ENCODE assay signal across 39 cellular contexts in genomic region chr19:4497770-4498389, GRCh38. TPM values are rescaled to one million over a fixed set of nuclear protein-coding genes. Genes with fewer than 3 reads are reported as not detected.
"Had no signal": no experiment of that assay in that cellular context is flagged by ENCODE, and none has a peak within 500 bp of the region (broad histone marks: within the 10 kb centered on the region; RNA-seq: fewer than 3 reads in every experiment).

No MANE protein-coding gene starts in this region.

- H3K4me3 Mint-ChIP-seq: activated B cell treated with CpG ODN at 0.5 μM for 24 hours; activated CD4-positive, alpha-beta memory T cell treated with anti-CD3 and anti-CD28 coated beads for 36 hours; activated CD4-positive, alpha-beta T cell treated with anti-CD3 and anti-CD28 coated beads, Interleukin-2, amount 10 ng/mL, durations not matched to agents 24 days and 14 days; activated CD8-positive, alpha-beta T cell treated with anti-CD3 and anti-CD28 coated beads for 36 hours; activated naive CD4-positive, alpha-beta T cell treated with anti-CD3 and anti-CD28 coated beads, Interleukin-2, amount 10 ng/mL, durations not matched to agents 7 days and 5 days; activated naive CD4-positive, alpha-beta T cell treated with anti-CD3 and anti-CD28 coated beads, Interleukin-2, amount 50 U/mL, for 24 hours; activated naive CD8-positive, alpha-beta T cell; activated naive CD8-positive, alpha-beta T cell treated with anti-CD3 and anti-CD28 coated beads, Interleukin-2, amount 10 ng/mL, durations not matched to agents 7 days and 5 days; activated naive CD8-positive, alpha-beta T cell treated with anti-CD3 and anti-CD28 coated beads, Interleukin-2, amount 50 U/mL, for 24 hours; activated T-cell treated with anti-CD3 and anti-CD28 coated beads, Interleukin-2, amount 50 U/mL, for 4 hours; activated T-cell treated with anti-CD3 and anti-CD28 coated beads, Interleukin-2, amount 50 U/mL, for 72 hours; activated T-helper 1 cell treated with anti-CD3 and anti-CD28 coated beads, Interleukin-12 subunit alpha, Interleukin-12 subunit beta, Interleukin-2, Interleukin-4 antibody, amounts not matched to agents 30 ng/mL and 10 ng/mL and 1 ng/mL, durations not matched to agents 14 hours and 24 hours and 36 hours; activated T-helper 17 cell treated with anti-CD3 and anti-CD28 coated beads, Interleukin-2, amount 50 U/mL, for 72 hours; brain; central memory CD8-positive, alpha-beta T cell; T-helper 1 cell treated with Interleukin-12 subunit alpha and Interleukin-12 subunit beta and Interleukin-4 antibody, amounts not matched to agents 30 μg/mL and 1 μg/mL, for 36 hours; T-helper 2 cell treated with Interferon-gamma antibody and Interleukin-4, amounts not matched to agents 5 μg/mL and 100 μg/mL, for 36 hours had no signal

- H3K27ac ChIP-seq: ascending aorta, cardiac muscle cell, VCaP had no signal

- H3K27me3 Mint-ChIP-seq: activated B cell treated with CpG ODN at 0.5 μM for 24 hours; activated CD4-positive, alpha-beta memory T cell treated with anti-CD3 and anti-CD28 coated beads for 36 hours; activated CD4-positive, alpha-beta T cell treated with anti-CD3 and anti-CD28 coated beads, Interleukin-2, amount 10 ng/mL, durations not matched to agents 24 days and 14 days; activated CD8-positive, alpha-beta T cell treated with anti-CD3 and anti-CD28 coated beads for 36 hours; activated naive CD4-positive, alpha-beta T cell treated with anti-CD3 and anti-CD28 coated beads, Interleukin-2, amount 10 ng/mL, durations not matched to agents 7 days and 5 days; activated naive CD4-positive, alpha-beta T cell treated with anti-CD3 and anti-CD28 coated beads, Interleukin-2, amount 50 U/mL, for 24 hours; activated naive CD8-positive, alpha-beta T cell; activated naive CD8-positive, alpha-beta T cell treated with anti-CD3 and anti-CD28 coated beads, Interleukin-2, amount 10 ng/mL, durations not matched to agents 7 days and 5 days; activated naive CD8-positive, alpha-beta T cell treated with anti-CD3 and anti-CD28 coated beads, Interleukin-2, amount 50 U/mL, for 24 hours; activated T-helper 17 cell treated with anti-CD3 and anti-CD28 coated beads, Interleukin-2, amount 50 U/mL, for 72 hours; central memory CD8-positive, alpha-beta T cell had no signal

- H3K9me3 ChIP-seq: ascending aorta had no signal

- H3K9me3 Mint-ChIP-seq: activated B cell treated with CpG ODN at 0.5 μM for 24 hours; activated CD4-positive, alpha-beta memory T cell treated with anti-CD3 and anti-CD28 coated beads for 36 hours; activated CD4-positive, alpha-beta T cell treated with anti-CD3 and anti-CD28 coated beads, Interleukin-2, amount 10 ng/mL, durations not matched to agents 24 days and 14 days; activated CD8-positive, alpha-beta T cell treated with anti-CD3 and anti-CD28 coated beads for 36 hours; activated naive CD4-positive, alpha-beta T cell treated with anti-CD3 and anti-CD28 coated beads, Interleukin-2, amount 10 ng/mL, durations not matched to agents 7 days and 5 days; activated naive CD4-positive, alpha-beta T cell treated with anti-CD3 and anti-CD28 coated beads, Interleukin-2, amount 50 U/mL, for 24 hours; activated naive CD8-positive, alpha-beta T cell treated with anti-CD3 and anti-CD28 coated beads, Interleukin-2, amount 10 ng/mL, durations not matched to agents 7 days and 5 days; activated naive CD8-positive, alpha-beta T cell treated with anti-CD3 and anti-CD28 coated beads, Interleukin-2, amount 50 U/mL, for 24 hours; activated T-cell treated with anti-CD3 and anti-CD28 coated beads, Interleukin-2, amount 50 U/mL, for 4 hours; activated T-cell treated with anti-CD3 and anti-CD28 coated beads, Interleukin-2, amount 50 U/mL, for 72 hours; activated T-helper 1 cell treated with anti-CD3 and anti-CD28 coated beads, Interleukin-12 subunit alpha, Interleukin-12 subunit beta, Interleukin-2, Interleukin-4 antibody, amounts not matched to agents 30 ng/mL and 10 ng/mL and 1 ng/mL, durations not matched to agents 14 hours and 24 hours and 36 hours; activated T-helper 17 cell treated with anti-CD3 and anti-CD28 coated beads, Interleukin-2, amount 50 U/mL, for 72 hours; brain; central memory CD8-positive, alpha-beta T cell; T-helper 1 cell treated with Interleukin-12 subunit alpha and Interleukin-12 subunit beta and Interleukin-4 antibody, amounts not matched to agents 30 μg/mL and 1 μg/mL, for 36 hours; T-helper 2 cell treated with Interferon-gamma antibody and Interleukin-4, amounts not matched to agents 5 μg/mL and 100 μg/mL, for 36 hours had no signal

- H3K27ac Mint-ChIP-seq: activated B cell treated with CpG ODN at 0.5 μM for 24 hours; activated CD4-positive, alpha-beta memory T cell treated with anti-CD3 and anti-CD28 coated beads for 36 hours; activated CD4-positive, alpha-beta T cell treated with anti-CD3 and anti-CD28 coated beads, Interleukin-2, amount 10 ng/mL, durations not matched to agents 24 days and 14 days; activated CD8-positive, alpha-beta T cell treated with anti-CD3 and anti-CD28 coated beads for 36 hours; activated naive CD4-positive, alpha-beta T cell treated with anti-CD3 and anti-CD28 coated beads, Interleukin-2, amount 10 ng/mL, durations not matched to agents 7 days and 5 days; activated naive CD4-positive, alpha-beta T cell treated with anti-CD3 and anti-CD28 coated beads, Interleukin-2, amount 50 U/mL, for 24 hours; activated naive CD8-positive, alpha-beta T cell; activated naive CD8-positive, alpha-beta T cell treated with anti-CD3 and anti-CD28 coated beads, Interleukin-2, amount 10 ng/mL, durations not matched to agents 7 days and 5 days; activated naive CD8-positive, alpha-beta T cell treated with anti-CD3 and anti-CD28 coated beads, Interleukin-2, amount 50 U/mL, for 24 hours; activated T-cell treated with anti-CD3 and anti-CD28 coated beads, Interleukin-2, amount 50 U/mL, for 72 hours; activated T-helper 1 cell treated with anti-CD3 and anti-CD28 coated beads, Interleukin-12 subunit alpha, Interleukin-12 subunit beta, Interleukin-2, Interleukin-4 antibody, amounts not matched to agents 30 ng/mL and 10 ng/mL and 1 ng/mL, durations not matched to agents 14 hours and 24 hours and 36 hours; activated T-helper 17 cell treated with anti-CD3 and anti-CD28 coated beads, Interleukin-2, amount 50 U/mL, for 72 hours; brain; T-helper 1 cell treated with Interleukin-12 subunit alpha and Interleukin-12 subunit beta and Interleukin-4 antibody, amounts not matched to agents 30 μg/mL and 1 μg/mL, for 36 hours; T-helper 2 cell treated with Interferon-gamma antibody and Interleukin-4, amounts not matched to agents 5 μg/mL and 100 μg/mL, for 36 hours had no signal

- H3K4me1 ChIP-seq: ascending aorta had no signal

- H3K4me3 ChIP-seq: ascending aorta, cardiac muscle cell had no signal

- H3K27me3 ChIP-seq: ascending aorta, cardiac muscle cell had no signal

- H3K36me3 Mint-ChIP-seq: activated naive CD4-positive, alpha-beta T cell treated with anti-CD3 and anti-CD28 coated beads, Interleukin-2, amount 50 U/mL, for 24 hours; activated naive CD8-positive, alpha-beta T cell had no signal

- H3K4me1 Mint-ChIP-seq: activated B cell treated with CpG ODN at 0.5 μM for 24 hours; activated CD4-positive, alpha-beta T cell treated with anti-CD3 and anti-CD28 coated beads, Interleukin-2, amount 10 ng/mL, durations not matched to agents 24 days and 14 days; activated naive CD4-positive, alpha-beta T cell treated with anti-CD3 and anti-CD28 coated beads, Interleukin-2, amount 10 ng/mL, durations not matched to agents 7 days and 5 days; activated naive CD4-positive, alpha-beta T cell treated with anti-CD3 and anti-CD28 coated beads, Interleukin-2, amount 50 U/mL, for 24 hours; activated naive CD8-positive, alpha-beta T cell treated with anti-CD3 and anti-CD28 coated beads, Interleukin-2, amount 10 ng/mL, durations not matched to agents 7 days and 5 days; activated naive CD8-positive, alpha-beta T cell treated with anti-CD3 and anti-CD28 coated beads, Interleukin-2, amount 50 U/mL, for 24 hours; activated T-helper 17 cell treated with anti-CD3 and anti-CD28 coated beads, Interleukin-2, amount 50 U/mL, for 72 hours; brain; central memory CD8-positive, alpha-beta T cell had no signal

- DNase-seq: activated B cell treated with CpG ODN at 0.5 μM for 24 hours; activated CD4-positive, alpha-beta memory T cell treated with anti-CD3 and anti-CD28 coated beads for 36 hours; activated CD4-positive, alpha-beta T cell treated with anti-CD3 and anti-CD28 coated beads for 4 hours; activated CD4-positive, alpha-beta T cell treated with anti-CD3 and anti-CD28 coated beads, Interleukin-2, amount 10 ng/mL, durations not matched to agents 24 days and 14 days; activated CD4-positive, alpha-beta T cell treated with anti-CD3 and anti-CD28 coated beads, Interleukin-2, amount 50 U/mL, for 1 hour; activated CD4-positive, alpha-beta T cell treated with anti-CD3 and anti-CD28 coated beads, Interleukin-2, amount 50 U/mL, for 4 hours; activated CD4-positive, CD25-positive, alpha-beta regulatory T cell treated with anti-CD3 and anti-CD28 coated beads, Interleukin-2, amount 50 U/mL, for 72 hours; activated CD8-positive, alpha-beta memory T cell treated with anti-CD3 and anti-CD28 coated beads, Interleukin-2, amount 50 U/mL, for 4 hours; activated CD8-positive, alpha-beta T cell treated with anti-CD3 and anti-CD28 coated beads for 36 hours; activated effector memory CD4-positive, alpha-beta T cell treated with Interleukin-2 at 50 U/mL for 16 hours; activated gamma-delta T cell; activated naive CD4-positive, alpha-beta T cell treated with anti-CD3 and anti-CD28 coated beads, Interleukin-2, amount 10 ng/mL, durations not matched to agents 7 days and 5 days; activated naive CD8-positive, alpha-beta T cell treated with anti-CD3 and anti-CD28 coated beads, Interleukin-2, amount 10 ng/mL, durations not matched to agents 7 days and 5 days; activated naive CD8-positive, alpha-beta T cell treated with anti-CD3 and anti-CD28 coated beads, Interleukin-2, amount 50 U/mL, for 24 hours; activated T-cell treated with anti-CD3 and anti-CD28 coated beads for 4 hours; activated T-cell treated with anti-CD3 and anti-CD28 coated beads, Interleukin-2, amount 50 U/mL, for 1 hour; activated T-cell treated with anti-CD3 and anti-CD28 coated beads, Interleukin-2, amount 50 U/mL, for 4 hours; activated T-cell treated with anti-CD3 and anti-CD28 coated beads, Interleukin-2, amount 50 U/mL, for 72 hours; amygdala; anterior cingulate cortex; caudate nucleus; cerebellar nuclear complex; SW 1271; T-helper 1 cell; T-helper 2 cell; T-helper 9 cell had no signal

- ATAC-seq: activated CD8-positive, alpha-beta T cell treated with anti-CD3 and anti-CD28 coated beads for 36 hours; activated naive CD8-positive, alpha-beta T cell treated with anti-CD3 and anti-CD28 coated beads, Interleukin-2, amount 50 U/mL, for 24 hours; activated T-cell treated with anti-CD3 and anti-CD28 coated beads, Interleukin-2, amount 50 U/mL, for 4 hours; activated T-cell treated with anti-CD3 and anti-CD28 coated beads, Interleukin-2, amount 50 U/mL, for 72 hours; activated T-helper 17 cell treated with anti-CD3 and anti-CD28 coated beads, Interleukin-2, amount 50 U/mL, for 72 hours had no signal

RNA-seq across cellular contexts. Expression of gene PLIN4, which starts 20.4 kb away (rescaled TPM):
- total RNA-seq: activated B cell treated with CpG ODN at 0.5 μM for 24 hours; activated CD4-positive, alpha-beta T cell treated with anti-CD3 and anti-CD28 coated beads, Interleukin-2, amount 10 ng/mL, durations not matched to agents 24 days and 14 days; activated CD8-positive, alpha-beta memory T cell treated with anti-CD3 and anti-CD28 coated beads for 36 hours; activated T-helper 1 cell treated with anti-CD3 and anti-CD28 coated beads, Interleukin-12 subunit alpha, Interleukin-12 subunit beta, Interleukin-2, Interleukin-4 antibody, amounts not matched to agents 30 ng/mL and 10 ng/mL and 1 ng/mL, durations not matched to agents 14 hours and 24 hours and 36 hours had no signal

RNA-seq across cellular contexts. Expression of gene PLIN5, which starts 37.1 kb away (rescaled TPM):
- total RNA-seq: activated CD4-positive, alpha-beta T cell treated with anti-CD3 and anti-CD28 coated beads, Interleukin-2, amount 10 ng/mL, durations not matched to agents 24 days and 14 days; activated CD8-positive, alpha-beta memory T cell treated with anti-CD3 and anti-CD28 coated beads for 36 hours; activated T-helper 1 cell treated with anti-CD3 and anti-CD28 coated beads, Interleukin-12 subunit alpha, Interleukin-12 subunit beta, Interleukin-2, Interleukin-4 antibody, amounts not matched to agents 30 ng/mL and 10 ng/mL and 1 ng/mL, durations not matched to agents 14 hours and 24 hours and 36 hours; bronchial epithelial cell had no signal

RNA-seq across cellular contexts. Expression of gene LRG1, which starts 42.0 kb away (rescaled TPM):
- total RNA-seq: activated naive CD8-positive, alpha-beta T cell treated with anti-CD3 and anti-CD28 coated beads, Interleukin-2, amount 10 ng/mL, durations not matched to agents 7 days and 5 days had no signal
